In the genomic region with DNA sequence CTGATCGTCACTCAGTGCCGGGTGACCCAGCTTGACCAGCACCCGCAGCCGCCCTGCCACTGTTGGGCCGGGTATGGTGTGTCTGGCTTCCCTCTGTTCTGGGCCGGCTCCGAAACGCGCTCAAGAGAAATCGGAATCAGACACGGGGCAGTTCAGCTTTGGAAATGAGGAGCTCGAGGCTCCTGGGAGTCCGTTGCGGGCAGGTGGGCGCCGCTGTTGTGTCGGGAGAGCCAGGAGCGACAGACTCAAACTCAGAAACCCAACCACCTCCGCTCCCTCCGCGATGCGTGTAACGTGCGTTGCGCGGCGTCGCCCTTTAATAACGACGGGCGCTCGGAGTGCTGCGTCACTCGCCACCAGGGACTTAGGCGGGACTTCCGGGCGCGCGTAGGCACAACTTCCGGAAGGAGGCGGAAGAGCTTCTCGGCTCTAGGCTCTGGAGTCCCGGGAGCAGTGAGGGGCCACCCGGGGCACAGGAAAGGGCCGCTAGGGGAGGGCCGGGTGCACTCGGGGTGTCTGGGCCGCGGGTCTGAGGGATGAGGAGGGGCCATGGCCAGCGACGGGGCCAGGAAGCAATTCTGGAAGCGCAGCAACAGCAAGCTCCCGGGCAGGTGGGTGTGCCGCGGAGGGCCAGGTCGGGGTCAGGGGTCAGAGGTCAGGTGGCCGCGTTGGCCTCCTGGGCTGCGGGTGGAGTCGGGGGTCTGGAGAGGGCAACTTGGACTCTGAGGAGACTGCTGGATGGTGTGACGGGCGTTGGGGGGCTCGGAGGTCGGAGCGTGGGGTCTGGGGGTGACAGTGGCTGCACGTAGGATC, we compare ENCODE assay signal across 1 cellular context.
TF ChIP-seq lines count a peak whose summit lies in the region.

A gene with protein sequence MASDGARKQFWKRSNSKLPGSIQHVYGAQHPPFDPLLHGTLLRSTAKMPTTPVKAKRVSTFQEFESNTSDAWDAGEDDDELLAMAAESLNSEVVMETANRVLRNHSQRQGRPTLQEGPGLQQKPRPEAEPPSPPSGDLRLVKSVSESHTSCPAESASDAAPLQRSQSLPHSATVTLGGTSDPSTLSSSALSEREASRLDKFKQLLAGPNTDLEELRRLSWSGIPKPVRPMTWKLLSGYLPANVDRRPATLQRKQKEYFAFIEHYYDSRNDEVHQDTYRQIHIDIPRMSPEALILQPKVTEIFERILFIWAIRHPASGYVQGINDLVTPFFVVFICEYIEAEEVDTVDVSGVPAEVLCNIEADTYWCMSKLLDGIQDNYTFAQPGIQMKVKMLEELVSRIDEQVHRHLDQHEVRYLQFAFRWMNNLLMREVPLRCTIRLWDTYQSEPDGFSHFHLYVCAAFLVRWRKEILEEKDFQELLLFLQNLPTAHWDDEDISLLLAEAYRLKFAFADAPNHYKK (plus strand): TSS at position 413 of the 813 bp plus-strand sequence. CDS start 137 bp downstream, at position 550.

TF ChIP-seq in HepG2, 621 proteins besides CTCF, POLR2A, EP300 and RAD21 (continued from another document and continues in another):
- TF ChIP-seq, protein P1, sequence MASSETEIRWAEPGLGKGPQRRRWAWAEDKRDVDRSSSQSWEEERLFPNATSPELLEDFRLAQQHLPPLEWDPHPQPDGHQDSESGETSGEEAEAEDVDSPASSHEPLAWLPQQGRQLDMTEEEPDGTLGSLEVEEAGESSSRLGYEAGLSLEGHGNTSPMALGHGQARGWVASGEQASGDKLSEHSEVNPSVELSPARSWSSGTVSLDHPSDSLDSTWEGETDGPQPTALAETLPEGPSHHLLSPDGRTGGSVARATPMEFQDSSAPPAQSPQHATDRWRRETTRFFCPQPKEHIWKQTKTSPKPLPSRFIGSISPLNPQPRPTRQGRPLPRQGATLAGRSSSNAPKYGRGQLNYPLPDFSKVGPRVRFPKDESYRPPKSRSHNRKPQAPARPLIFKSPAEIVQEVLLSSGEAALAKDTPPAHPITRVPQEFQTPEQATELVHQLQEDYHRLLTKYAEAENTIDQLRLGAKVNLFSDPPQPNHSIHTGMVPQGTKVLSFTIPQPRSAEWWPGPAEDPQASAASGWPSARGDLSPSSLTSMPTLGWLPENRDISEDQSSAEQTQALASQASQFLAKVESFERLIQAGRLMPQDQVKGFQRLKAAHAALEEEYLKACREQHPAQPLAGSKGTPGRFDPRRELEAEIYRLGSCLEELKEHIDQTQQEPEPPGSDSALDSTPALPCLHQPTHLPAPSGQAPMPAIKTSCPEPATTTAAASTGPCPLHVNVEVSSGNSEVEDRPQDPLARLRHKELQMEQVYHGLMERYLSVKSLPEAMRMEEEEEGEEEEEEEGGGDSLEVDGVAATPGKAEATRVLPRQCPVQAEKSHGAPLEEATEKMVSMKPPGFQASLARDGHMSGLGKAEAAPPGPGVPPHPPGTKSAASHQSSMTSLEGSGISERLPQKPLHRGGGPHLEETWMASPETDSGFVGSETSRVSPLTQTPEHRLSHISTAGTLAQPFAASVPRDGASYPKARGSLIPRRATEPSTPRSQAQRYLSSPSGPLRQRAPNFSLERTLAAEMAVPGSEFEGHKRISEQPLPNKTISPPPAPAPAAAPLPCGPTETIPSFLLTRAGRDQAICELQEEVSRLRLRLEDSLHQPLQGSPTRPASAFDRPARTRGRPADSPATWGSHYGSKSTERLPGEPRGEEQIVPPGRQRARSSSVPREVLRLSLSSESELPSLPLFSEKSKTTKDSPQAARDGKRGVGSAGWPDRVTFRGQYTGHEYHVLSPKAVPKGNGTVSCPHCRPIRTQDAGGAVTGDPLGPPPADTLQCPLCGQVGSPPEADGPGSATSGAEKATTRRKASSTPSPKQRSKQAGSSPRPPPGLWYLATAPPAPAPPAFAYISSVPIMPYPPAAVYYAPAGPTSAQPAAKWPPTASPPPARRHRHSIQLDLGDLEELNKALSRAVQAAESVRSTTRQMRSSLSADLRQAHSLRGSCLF (CRISPR knock-in tag; IDR thresholded peaks at IDR 0.05; ENCODE audit: borderline replicate concordance), result no peak
- TF ChIP-seq ZFP36 (IDR thresholded peaks at IDR 0.05; ENCODE audit: borderline replicate concordance, low read depth, low read length, partially characterized antibody) (no peak), ZNF652 (CRISPR knock-in tag; IDR thresholded peaks at IDR 0.05; ENCODE audit: borderline replicate concordance, low read depth) (no peak; the same call in 1 of the 2 replicates), ZNF256 (CRISPR knock-in tag; conservative IDR thresholded peaks at IDR 0.05) (no peak; the same call in 1 of the 2 replicates), ZNF7 (CRISPR knock-in tag; IDR thresholded peaks at IDR 0.05) (no peak; the same call in 1 of the 2 replicates), ZNF577 (CRISPR knock-in tag; IDR thresholded peaks at IDR 0.05; ENCODE audit: borderline replicate concordance, low read depth) (no peak), CCAR2 (optimal IDR thresholded peaks at IDR 0.05; ENCODE audit: low read depth, low read length) (no peak), HDAC1 (CRISPR knock-in tag; IDR thresholded peaks at IDR 0.05) (peak; percentile 98), ZBTB7A (CRISPR knock-in tag; IDR thresholded peaks at IDR 0.05) (0 out of 2 replicates have a peak, but pooled peaks have one; percentile 71), ZNF891 (CRISPR knock-in tag; IDR thresholded peaks at IDR 0.05) (no peak), SATB2 (CRISPR knock-in tag; IDR thresholded peaks at IDR 0.05) (no peak), HNF4G (IDR thresholded peaks at IDR 0.05; ENCODE audit: borderline replicate concordance, low read depth, low read length) (peak; percentile 6; the same call in 1 of the 2 replicates), HNF4G (CRISPR knock-in tag; IDR thresholded peaks at IDR 0.05; ENCODE audit: borderline replicate concordance, low read depth) (no peak; the same call in 1 of the 2 replicates), HOXA7 (CRISPR knock-in tag; IDR thresholded peaks at IDR 0.05) (no peak), HNRNPK (IDR thresholded peaks at IDR 0.05; ENCODE audit: low read depth, low read length, poor library complexity, severe bottlenecking) (no peak), PRPF4 (IDR thresholded peaks at IDR 0.05; ENCODE audit: low read depth, low read length, poor library complexity, severe bottlenecking) (no peak), PCBP2 (optimal IDR thresholded peaks at IDR 0.05; ENCODE audit: low read depth, low read length, poor library complexity, severe bottlenecking) (no peak), ZNF354B (CRISPR knock-in tag; IDR thresholded peaks at IDR 0.05) (no peak), ZNF382 (CRISPR knock-in tag; IDR thresholded peaks at IDR 0.05; ENCODE audit: borderline replicate concordance) (no peak), ZBTB42 (CRISPR knock-in tag; IDR thresholded peaks at IDR 0.05) (no peak), ZNF263 (CRISPR knock-in tag; IDR thresholded peaks at IDR 0.05) (peak; percentile 16; the same call in 1 of the 2 replicates)
- TF ChIP-seq, protein P2, sequence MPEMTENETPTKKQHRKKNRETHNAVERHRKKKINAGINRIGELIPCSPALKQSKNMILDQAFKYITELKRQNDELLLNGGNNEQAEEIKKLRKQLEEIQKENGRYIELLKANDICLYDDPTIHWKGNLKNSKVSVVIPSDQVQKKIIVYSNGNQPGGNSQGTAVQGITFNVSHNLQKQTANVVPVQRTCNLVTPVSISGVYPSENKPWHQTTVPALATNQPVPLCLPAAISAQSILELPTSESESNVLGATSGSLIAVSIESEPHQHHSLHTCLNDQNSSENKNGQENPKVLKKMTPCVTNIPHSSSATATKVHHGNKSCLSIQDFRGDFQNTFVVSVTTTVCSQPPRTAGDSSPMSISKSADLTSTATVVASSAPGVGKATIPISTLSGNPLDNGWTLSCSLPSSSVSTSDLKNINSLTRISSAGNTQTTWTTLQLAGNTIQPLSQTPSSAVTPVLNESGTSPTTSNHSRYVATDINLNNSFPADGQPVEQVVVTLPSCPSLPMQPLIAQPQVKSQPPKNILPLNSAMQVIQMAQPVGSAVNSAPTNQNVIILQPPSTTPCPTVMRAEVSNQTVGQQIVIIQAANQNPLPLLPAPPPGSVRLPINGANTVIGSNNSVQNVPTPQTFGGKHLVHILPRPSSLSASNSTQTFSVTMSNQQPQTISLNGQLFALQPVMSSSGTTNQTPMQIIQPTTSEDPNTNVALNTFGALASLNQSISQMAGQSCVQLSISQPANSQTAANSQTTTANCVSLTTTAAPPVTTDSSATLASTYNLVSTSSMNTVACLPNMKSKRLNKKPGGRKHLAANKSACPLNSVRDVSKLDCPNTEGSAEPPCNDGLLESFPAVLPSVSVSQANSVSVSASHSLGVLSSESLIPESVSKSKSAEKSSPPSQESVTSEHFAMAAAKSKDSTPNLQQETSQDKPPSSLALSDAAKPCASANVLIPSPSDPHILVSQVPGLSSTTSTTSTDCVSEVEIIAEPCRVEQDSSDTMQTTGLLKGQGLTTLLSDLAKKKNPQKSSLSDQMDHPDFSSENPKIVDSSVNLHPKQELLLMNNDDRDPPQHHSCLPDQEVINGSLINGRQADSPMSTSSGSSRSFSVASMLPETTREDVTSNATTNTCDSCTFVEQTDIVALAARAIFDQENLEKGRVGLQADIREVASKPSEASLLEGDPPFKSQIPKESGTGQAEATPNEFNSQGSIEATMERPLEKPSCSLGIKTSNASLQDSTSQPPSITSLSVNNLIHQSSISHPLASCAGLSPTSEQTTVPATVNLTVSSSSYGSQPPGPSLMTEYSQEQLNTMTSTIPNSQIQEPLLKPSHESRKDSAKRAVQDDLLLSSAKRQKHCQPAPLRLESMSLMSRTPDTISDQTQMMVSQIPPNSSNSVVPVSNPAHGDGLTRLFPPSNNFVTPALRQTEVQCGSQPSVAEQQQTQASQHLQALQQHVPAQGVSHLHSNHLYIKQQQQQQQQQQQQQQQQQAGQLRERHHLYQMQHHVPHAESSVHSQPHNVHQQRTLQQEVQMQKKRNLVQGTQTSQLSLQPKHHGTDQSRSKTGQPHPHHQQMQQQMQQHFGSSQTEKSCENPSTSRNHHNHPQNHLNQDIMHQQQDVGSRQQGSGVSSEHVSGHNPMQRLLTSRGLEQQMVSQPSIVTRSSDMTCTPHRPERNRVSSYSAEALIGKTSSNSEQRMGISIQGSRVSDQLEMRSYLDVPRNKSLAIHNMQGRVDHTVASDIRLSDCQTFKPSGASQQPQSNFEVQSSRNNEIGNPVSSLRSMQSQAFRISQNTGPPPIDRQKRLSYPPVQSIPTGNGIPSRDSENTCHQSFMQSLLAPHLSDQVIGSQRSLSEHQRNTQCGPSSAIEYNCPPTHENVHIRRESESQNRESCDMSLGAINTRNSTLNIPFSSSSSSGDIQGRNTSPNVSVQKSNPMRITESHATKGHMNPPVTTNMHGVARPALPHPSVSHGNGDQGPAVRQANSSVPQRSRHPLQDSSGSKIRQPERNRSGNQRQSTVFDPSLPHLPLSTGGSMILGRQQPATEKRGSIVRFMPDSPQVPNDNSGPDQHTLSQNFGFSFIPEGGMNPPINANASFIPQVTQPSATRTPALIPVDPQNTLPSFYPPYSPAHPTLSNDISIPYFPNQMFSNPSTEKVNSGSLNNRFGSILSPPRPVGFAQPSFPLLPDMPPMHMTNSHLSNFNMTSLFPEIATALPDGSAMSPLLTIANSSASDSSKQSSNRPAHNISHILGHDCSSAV (CRISPR knock-in tag; IDR thresholded peaks at IDR 0.05; ENCODE audit: borderline replicate concordance), result 0 out of 2 replicates have a peak, but pooled peaks have one; percentile 63
- TF ChIP-seq, protein P3, sequence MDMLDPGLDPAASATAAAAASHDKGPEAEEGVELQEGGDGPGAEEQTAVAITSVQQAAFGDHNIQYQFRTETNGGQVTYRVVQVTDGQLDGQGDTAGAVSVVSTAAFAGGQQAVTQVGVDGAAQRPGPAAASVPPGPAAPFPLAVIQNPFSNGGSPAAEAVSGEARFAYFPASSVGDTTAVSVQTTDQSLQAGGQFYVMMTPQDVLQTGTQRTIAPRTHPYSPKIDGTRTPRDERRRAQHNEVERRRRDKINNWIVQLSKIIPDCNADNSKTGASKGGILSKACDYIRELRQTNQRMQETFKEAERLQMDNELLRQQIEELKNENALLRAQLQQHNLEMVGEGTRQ (IDR thresholded peaks at IDR 0.05; ENCODE audit: low read depth, low read length), result no peak
- TF ChIP-seq, protein P3 (CRISPR knock-in tag; IDR thresholded peaks at IDR 0.05; ENCODE audit: borderline replicate concordance), result no peak
- TF ChIP-seq, protein P4, sequence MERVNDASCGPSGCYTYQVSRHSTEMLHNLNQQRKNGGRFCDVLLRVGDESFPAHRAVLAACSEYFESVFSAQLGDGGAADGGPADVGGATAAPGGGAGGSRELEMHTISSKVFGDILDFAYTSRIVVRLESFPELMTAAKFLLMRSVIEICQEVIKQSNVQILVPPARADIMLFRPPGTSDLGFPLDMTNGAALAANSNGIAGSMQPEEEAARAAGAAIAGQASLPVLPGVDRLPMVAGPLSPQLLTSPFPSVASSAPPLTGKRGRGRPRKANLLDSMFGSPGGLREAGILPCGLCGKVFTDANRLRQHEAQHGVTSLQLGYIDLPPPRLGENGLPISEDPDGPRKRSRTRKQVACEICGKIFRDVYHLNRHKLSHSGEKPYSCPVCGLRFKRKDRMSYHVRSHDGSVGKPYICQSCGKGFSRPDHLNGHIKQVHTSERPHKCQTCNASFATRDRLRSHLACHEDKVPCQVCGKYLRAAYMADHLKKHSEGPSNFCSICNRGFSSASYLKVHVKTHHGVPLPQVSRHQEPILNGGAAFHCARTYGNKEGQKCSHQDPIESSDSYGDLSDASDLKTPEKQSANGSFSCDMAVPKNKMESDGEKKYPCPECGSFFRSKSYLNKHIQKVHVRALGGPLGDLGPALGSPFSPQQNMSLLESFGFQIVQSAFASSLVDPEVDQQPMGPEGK (CRISPR knock-in tag; IDR thresholded peaks at IDR 0.05), result peak; percentile 54; the same call in 1 of the 2 replicates
- TF ChIP-seq, protein P5, sequence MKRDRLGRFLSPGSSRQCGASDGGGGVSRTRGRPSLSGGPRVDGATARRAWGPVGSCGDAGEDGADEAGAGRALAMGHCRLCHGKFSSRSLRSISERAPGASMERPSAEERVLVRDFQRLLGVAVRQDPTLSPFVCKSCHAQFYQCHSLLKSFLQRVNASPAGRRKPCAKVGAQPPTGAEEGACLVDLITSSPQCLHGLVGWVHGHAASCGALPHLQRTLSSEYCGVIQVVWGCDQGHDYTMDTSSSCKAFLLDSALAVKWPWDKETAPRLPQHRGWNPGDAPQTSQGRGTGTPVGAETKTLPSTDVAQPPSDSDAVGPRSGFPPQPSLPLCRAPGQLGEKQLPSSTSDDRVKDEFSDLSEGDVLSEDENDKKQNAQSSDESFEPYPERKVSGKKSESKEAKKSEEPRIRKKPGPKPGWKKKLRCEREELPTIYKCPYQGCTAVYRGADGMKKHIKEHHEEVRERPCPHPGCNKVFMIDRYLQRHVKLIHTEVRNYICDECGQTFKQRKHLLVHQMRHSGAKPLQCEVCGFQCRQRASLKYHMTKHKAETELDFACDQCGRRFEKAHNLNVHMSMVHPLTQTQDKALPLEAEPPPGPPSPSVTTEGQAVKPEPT (CRISPR knock-in tag; IDR thresholded peaks at IDR 0.05; ENCODE audit: low read depth), result 0 out of 2 replicates have a peak, but pooled peaks have one; percentile 25
- TF ChIP-seq, protein P6, sequence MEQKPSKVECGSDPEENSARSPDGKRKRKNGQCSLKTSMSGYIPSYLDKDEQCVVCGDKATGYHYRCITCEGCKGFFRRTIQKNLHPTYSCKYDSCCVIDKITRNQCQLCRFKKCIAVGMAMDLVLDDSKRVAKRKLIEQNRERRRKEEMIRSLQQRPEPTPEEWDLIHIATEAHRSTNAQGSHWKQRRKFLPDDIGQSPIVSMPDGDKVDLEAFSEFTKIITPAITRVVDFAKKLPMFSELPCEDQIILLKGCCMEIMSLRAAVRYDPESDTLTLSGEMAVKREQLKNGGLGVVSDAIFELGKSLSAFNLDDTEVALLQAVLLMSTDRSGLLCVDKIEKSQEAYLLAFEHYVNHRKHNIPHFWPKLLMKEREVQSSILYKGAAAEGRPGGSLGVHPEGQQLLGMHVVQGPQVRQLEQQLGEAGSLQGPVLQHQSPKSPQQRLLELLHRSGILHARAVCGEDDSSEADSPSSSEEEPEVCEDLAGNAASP (CRISPR knock-in tag; IDR thresholded peaks at IDR 0.05; ENCODE audit: borderline replicate concordance), result peak; percentile 59; the same call in 1 of the 2 replicates
